8 cellular contexts compared by ENCODE assay signal in the genomic region with DNA sequence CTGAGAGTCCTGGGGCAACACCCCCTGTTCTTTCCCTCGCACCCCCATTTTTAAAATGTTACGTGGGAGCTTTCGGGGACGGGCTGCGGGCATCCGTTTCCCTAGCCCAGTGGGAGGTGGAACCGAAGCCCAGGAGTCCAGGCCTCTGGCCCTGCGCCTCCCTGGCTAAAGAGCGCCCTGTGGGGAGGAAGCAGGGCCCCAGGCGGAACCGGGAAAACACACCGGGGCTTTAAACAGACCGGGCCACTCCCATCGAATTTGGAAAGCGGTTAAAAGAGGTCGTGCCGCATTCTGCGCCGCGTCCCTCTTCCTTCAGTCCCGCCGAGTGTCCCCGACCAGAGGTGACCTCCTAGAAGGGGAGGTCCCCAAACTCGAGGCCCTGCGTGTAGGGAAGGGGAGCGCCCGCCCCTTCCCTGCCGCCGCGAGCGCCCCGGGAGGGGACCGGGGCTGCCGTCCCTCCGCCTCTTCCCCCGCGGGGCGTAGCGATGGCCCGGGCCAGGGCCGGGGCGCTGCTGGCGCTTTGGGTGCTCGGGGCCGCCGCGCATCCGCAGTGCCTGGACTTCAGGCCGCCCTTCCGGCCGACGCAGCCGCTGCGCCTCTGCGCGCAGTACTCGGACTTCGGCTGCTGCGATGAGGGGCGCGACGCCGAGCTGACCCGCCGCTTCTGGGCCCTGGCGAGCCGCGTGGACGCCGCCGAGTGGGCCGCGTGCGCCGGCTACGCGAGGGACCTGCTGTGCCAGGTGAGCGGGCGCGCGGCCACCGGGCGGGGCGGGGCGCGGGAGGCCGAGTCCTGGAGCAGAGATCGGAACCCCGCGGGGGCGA. TPM values are rescaled to one million over a fixed set of nuclear protein-coding genes. Genes with fewer than 3 reads are reported as not detected.
DNase-seq lines count a peak whose midpoint lies in the region; ATAC-seq and TF ChIP-seq lines count a peak whose summit lies in the region.

A gene (plus strand): TSS at position 407 of the 822 bp plus-strand sequence. CDS start 79 bp downstream, at position 486.

- H3K27me3 ChIP-seq in CD4-positive, alpha-beta memory T cell (ENCODE audit: insufficient read depth, low read length): peaks cover 5% of the 10 kb centered on the region
- peaks cover 14% of the 10 kb centered on the region for H3K27me3 ChIP-seq in left ventricle myocardium inferior (ENCODE audit: low read depth)

- CTCF ChIA-PET in CD4-positive, alpha-beta memory T cell (lab: Charles Lee; ENCODE audit: partially characterized antibody): no interaction called here

- no peaks in the 10 kb centered on the region for H3K9me3 ChIP-seq in CD4-positive, alpha-beta memory T cell (ENCODE audit: control insufficient read depth in 1 of 2, low read length in 2 of 2)
- no peaks in the 10 kb centered on the region for H3K9me3 ChIP-seq in left ventricle myocardium inferior (replicated peaks)

- POLR2A ChIA-PET in CD4-positive, alpha-beta memory T cell (lab: Charles Lee; ENCODE audit: partially characterized antibody): no interaction called here

- no peaks in the 10 kb centered on the region for H3K36me3 Mint-ChIP-seq in CD4-positive, alpha-beta memory T cell
- H3K36me3 Mint-ChIP-seq in activated T-helper 17 cell treated with anti-CD3 and anti-CD28 coated beads, Interleukin-2, amount 50 U/mL, for 72 hours (ENCODE audit: low read depth): no peaks in the 10 kb centered on the region
- H3K36me3 Mint-ChIP-seq in progenitor cell of endocrine pancreas (ENCODE audit: insufficient read depth): no peaks in the 10 kb centered on the region

- H3K9me3 Mint-ChIP-seq in CD4-positive, alpha-beta memory T cell: no peaks in the 10 kb centered on the region
- H3K9me3 Mint-ChIP-seq in activated T-helper 17 cell treated with anti-CD3 and anti-CD28 coated beads, Interleukin-2, amount 50 U/mL, for 72 hours: no peaks in the 10 kb centered on the region
- no peaks in the 10 kb centered on the region for H3K9me3 Mint-ChIP-seq in progenitor cell of endocrine pancreas (ENCODE audit: low read depth)

- ATAC-seq in activated T-helper 17 cell treated with anti-CD3 and anti-CD28 coated beads, Interleukin-2, amount 50 U/mL, for 72 hours (replicated peaks): no peak
- ATAC-seq in HG02571 (IDR thresholded peaks at IDR 0.05; ENCODE audit: unreplicated experiment) (no peak), HG02852 (IDR thresholded peaks at IDR 0.05; ENCODE audit: unreplicated experiment) (no peak)

- H3K27ac ChIP-seq in CD4-positive, alpha-beta memory T cell (ENCODE audit: low read depth, low read length): no peak within 1 kb of the TSS
- H3K27ac ChIP-seq in left ventricle myocardium inferior (replicated peaks): peak within 1 kb of the TSS; percentile 71

- H3K27ac Mint-ChIP-seq in CD4-positive, alpha-beta memory T cell: no peak within 1 kb of the TSS
- H3K27ac Mint-ChIP-seq in activated T-helper 17 cell treated with anti-CD3 and anti-CD28 coated beads, Interleukin-2, amount 50 U/mL, for 72 hours: no peak within 1 kb of the TSS
- no peak within 1 kb of the TSS for H3K27ac Mint-ChIP-seq in progenitor cell of endocrine pancreas

- peaks cover 12 to 22% of the 10 kb centered on the region in 2 donors for H3K27me3 Mint-ChIP-seq in CD4-positive, alpha-beta memory T cell
- H3K27me3 Mint-ChIP-seq in activated T-helper 17 cell treated with anti-CD3 and anti-CD28 coated beads, Interleukin-2, amount 50 U/mL, for 72 hours: peaks cover 8% of the 10 kb centered on the region
- H3K27me3 Mint-ChIP-seq in progenitor cell of endocrine pancreas: peaks cover 37% of the 10 kb centered on the region

- H3K4me3 ChIP-seq in CD4-positive, alpha-beta memory T cell (ENCODE audit: low read length in 2 of 2): no peak within 1 kb of the TSS
- peak within 1 kb of the TSS; percentile 71 for H3K4me3 ChIP-seq in left ventricle myocardium inferior

- no peaks in the 10 kb centered on the region for H3K4me1 ChIP-seq in CD4-positive, alpha-beta memory T cell (ENCODE audit: insufficient read depth, low read length)
- H3K4me1 ChIP-seq in left ventricle myocardium inferior: peaks cover 19% of the 10 kb centered on the region

- H3K4me1 Mint-ChIP-seq in CD4-positive, alpha-beta memory T cell: peaks cover 0 to 5% (median 2%) of the 10 kb centered on the region in 4 donors
- H3K4me1 Mint-ChIP-seq in activated T-helper 17 cell treated with anti-CD3 and anti-CD28 coated beads, Interleukin-2, amount 50 U/mL, for 72 hours: no peaks in the 10 kb centered on the region
- peaks cover 4% of the 10 kb centered on the region for H3K4me1 Mint-ChIP-seq in progenitor cell of endocrine pancreas (ENCODE audit: low read depth)

- intact Hi-C loops in CD4-positive, alpha-beta memory T cell (cut with micrococcal nuclease): no loop called here
- intact Hi-C loops in left ventricle myocardium inferior (cut with micrococcal nuclease): no loop called here

- no peaks in the 10 kb centered on the region for H3K36me3 ChIP-seq in CD4-positive, alpha-beta memory T cell (ENCODE audit: insufficient read depth, low read length)
- H3K36me3 ChIP-seq in left ventricle myocardium inferior: no peaks in the 10 kb centered on the region

- peak within 1 kb of the TSS in 5 of 8 donors; percentile 30 to 64 (median 50) for H3K4me3 Mint-ChIP-seq in CD4-positive, alpha-beta memory T cell
- peak within 1 kb of the TSS; percentile 31 for H3K4me3 Mint-ChIP-seq in activated T-helper 17 cell treated with anti-CD3 and anti-CD28 coated beads, Interleukin-2, amount 50 U/mL, for 72 hours
- H3K4me3 Mint-ChIP-seq in progenitor cell of endocrine pancreas (ENCODE audit: low read depth): peak within 1 kb of the TSS; percentile 59

- TF ChIP-seq CTCF in left ventricle myocardium inferior (IDR thresholded peaks at IDR 0.05; ENCODE audit: borderline replicate concordance): no peak
- peak; percentile 24 for TF ChIP-seq CTCF in progenitor cell of endocrine pancreas (IDR thresholded peaks at IDR 0.05; ENCODE audit: unreplicated experiment)

- DNase-seq in CD4-positive, alpha-beta memory T cell: no peak
- DNase-seq in left ventricle myocardium inferior (peak; percentile 38), progenitor cell of endocrine pancreas (ENCODE audit: low spot score, unreplicated experiment) (peak; percentile 19), NCI-H128 (lab: John Stamatoyannopoulos, UW; ENCODE audit: unreplicated experiment) (no peak), GF-D8 (lab: John Stamatoyannopoulos, UW) (no peak)

RNA-seq across cellular contexts. Expression of the gene that starts here (rescaled TPM):
- under 1 TPM; 0.35 to 0.42 TPM for total RNA-seq in CD4-positive, alpha-beta memory T cell
- polyA plus RNA-seq in CD4-positive, alpha-beta memory T cell: not detected
- under 1 TPM in 1 of 2 donors, not detected in 1; 0.19 TPM for total RNA-seq in activated T-helper 17 cell treated with anti-CD3 and anti-CD28 coated beads, Interleukin-2, amount 50 U/mL, for 72 hours
- total RNA-seq in left ventricle myocardium inferior (1.2 TPM), progenitor cell of endocrine pancreas (0.65 and 0.73 TPM in 2 replicates)

Comparison
In these comparisons a context has a peak if more than half of its experiments do, and no peak if none do; other contexts are left out.
1. Peak in DNase-seq in progenitor cell of endocrine pancreas; RNA of the gene not detected or under 1 TPM.